In the genomic region with DNA sequence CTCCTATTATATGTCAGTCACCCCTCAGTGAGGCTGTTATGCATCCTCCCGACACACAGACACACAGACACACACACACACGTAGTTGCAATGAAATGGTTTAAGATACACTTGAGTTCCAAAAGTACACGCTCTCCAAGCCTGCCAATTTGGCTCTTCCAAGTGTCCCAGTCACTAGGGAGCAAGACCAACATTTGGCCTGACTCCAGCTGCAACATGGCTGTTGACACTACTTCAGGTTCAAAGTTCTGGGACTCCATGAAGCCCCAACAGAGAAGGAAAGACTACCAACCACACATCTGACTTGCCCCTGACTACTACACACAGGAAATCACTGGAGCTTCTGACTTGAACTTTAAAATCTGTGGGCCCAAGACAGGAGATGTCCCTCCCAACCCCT, we compare ENCODE assay signal across 28 cellular contexts.
"Had no signal": no experiment of that assay in that cellular context is flagged by ENCODE, and none has a peak within 500 bp of the region (broad histone marks: within the 10 kb centered on the region; RNA-seq: fewer than 3 reads in every experiment).

No MANE protein-coding gene starts in this region.

- DNase-seq: stimulated activated CD4-positive, alpha-beta T cell treated with anti-CD3 and anti-CD28 coated beads, Interleukin-2, amount 100 ng/mL, for 48 hours; stimulated activated CD4-positive, alpha-beta T cell treated with anti-CD3 and anti-CD28 coated beads, Interleukin-4, amount 100 ng/mL, for 1 hour; stimulated activated CD4-positive, alpha-beta T cell treated with anti-CD3 and anti-CD28 coated beads, Interleukin-4, amount 100 ng/mL, for 24 hours; stimulated activated CD4-positive, alpha-beta T cell treated with anti-CD3 and anti-CD28 coated beads, Interleukin-4, amount 100 ng/mL, for 4 hours; stimulated activated CD8-positive, alpha-beta memory T cell treated with anti-CD3 and anti-CD28 coated beads, Interleukin-4, amount 100 ng/mL, for 48 hours; stimulated activated naive B cell treated with anti-CD40 and anti-IgM and Interleukin-4, amounts not matched to agents 10 μg/mL and 1 μg/mL and 100 μg/mL, for 72 hours; stimulated activated naive CD4-positive, alpha-beta T cell; stimulated activated naive CD4-positive, alpha-beta T cell treated with Interleukin-2 at 50 U/mL for 16 hours; stimulated activated naive CD8-positive, alpha-beta T cell treated with anti-CD3 and anti-CD28 coated beads, Interleukin-15, amount 100 ng/mL, for 72 hours; stimulated activated naive CD8-positive, alpha-beta T cell treated with anti-CD3 and anti-CD28 coated beads, Interleukin-15, Interleukin-2, amounts not matched to agents 100 U/mL and 50 U/mL, for 24 hours; stomach; testis; thyroid gland; tibial artery; transverse colon; trophoblast cell; upper lobe of left lung; upper lobe of right lung; uterus had no signal

- H3K36me3 ChIP-seq: stomach, suprapubic skin, thoracic aorta, thyroid gland, tibial artery, tibial nerve, transverse colon, upper lobe of left lung, upper lobe of right lung, uterus, vagina had no signal

- H3K4me1 ChIP-seq: stomach, suprapubic skin, testis, thyroid gland, tibial artery, tibial nerve, transverse colon, upper lobe of left lung, upper lobe of right lung, uterus, vagina had no signal

- ATAC-seq: stimulated activated effector memory CD8-positive, alpha-beta T cell treated with anti-CD3 and anti-CD28 coated beads, Interleukin-12 subunit alpha, Interleukin-12 subunit beta, amount 100 ng/mL, for 72 hours; stimulated activated memory B cell treated with anti-CD40 and anti-IgM and Interleukin-4, amounts not matched to agents 10 μg/mL and 1 μg/mL and 100 μg/mL, for 72 hours; stimulated activated naive B cell treated with anti-CD40 and anti-IgM and Interleukin-4, amounts not matched to agents 10 μg/mL and 1 μg/mL and 100 μg/mL, for 72 hours; stimulated activated naive CD8-positive, alpha-beta T cell treated with anti-CD3 and anti-CD28 coated beads, Interleukin-15, amount 100 ng/mL, for 72 hours; stimulated activated naive CD8-positive, alpha-beta T cell treated with anti-CD3 and anti-CD28 coated beads, Interleukin-15, Interleukin-2, amounts not matched to agents 100 U/mL and 50 U/mL, for 24 hours; upper lobe of right lung had no signal

- H3K36me3 Mint-ChIP-seq: stimulated activated effector memory CD8-positive, alpha-beta T cell treated with anti-CD3 and anti-CD28 coated beads, Interleukin-12 subunit alpha, Interleukin-12 subunit beta, amount 100 ng/mL, for 72 hours; stimulated activated memory B cell treated with anti-CD40 and anti-IgM and Interleukin-4, amounts not matched to agents 10 μg/mL and 1 μg/mL and 100 μg/mL, for 72 hours; stimulated activated naive B cell treated with anti-CD40 and anti-IgM and Interleukin-4, amounts not matched to agents 10 μg/mL and 1 μg/mL and 100 μg/mL, for 72 hours; type B pancreatic cell had no signal

- H3K27ac Mint-ChIP-seq: stimulated activated effector memory CD8-positive, alpha-beta T cell treated with anti-CD3 and anti-CD28 coated beads, Interleukin-12 subunit alpha, Interleukin-12 subunit beta, amount 100 ng/mL, for 72 hours; stimulated activated memory B cell treated with anti-CD40 and anti-IgM and Interleukin-4, amounts not matched to agents 10 μg/mL and 1 μg/mL and 100 μg/mL, for 72 hours; stimulated activated naive B cell treated with anti-CD40 and anti-IgM and Interleukin-4, amounts not matched to agents 10 μg/mL and 1 μg/mL and 100 μg/mL, for 72 hours; stimulated activated naive CD8-positive, alpha-beta T cell treated with anti-CD3 and anti-CD28 coated beads, Interleukin-15, amount 100 ng/mL, for 72 hours; stimulated activated naive CD8-positive, alpha-beta T cell treated with anti-CD3 and anti-CD28 coated beads, Interleukin-15, Interleukin-2, amounts not matched to agents 100 ng/mL and 50 ng/mL, for 24 hours; type B pancreatic cell had no signal

- H3K9me3 ChIP-seq: suprapubic skin, testis, thoracic aorta, thyroid gland, tibial artery, transverse colon, upper lobe of left lung, uterus, vagina had no signal

- H3K4me3 Mint-ChIP-seq: stimulated activated effector memory CD8-positive, alpha-beta T cell treated with anti-CD3 and anti-CD28 coated beads, Interleukin-12 subunit alpha, Interleukin-12 subunit beta, amount 100 ng/mL, for 72 hours; stimulated activated memory B cell treated with anti-CD40 and anti-IgM and Interleukin-4, amounts not matched to agents 10 μg/mL and 1 μg/mL and 100 μg/mL, for 72 hours; stimulated activated naive B cell treated with anti-CD40 and anti-IgM and Interleukin-4, amounts not matched to agents 10 μg/mL and 1 μg/mL and 100 μg/mL, for 72 hours; stimulated activated naive CD8-positive, alpha-beta T cell treated with anti-CD3 and anti-CD28 coated beads, Interleukin-15, amount 100 ng/mL, for 72 hours; stimulated activated naive CD8-positive, alpha-beta T cell treated with anti-CD3 and anti-CD28 coated beads, Interleukin-15, Interleukin-2, amounts not matched to agents 100 ng/mL and 50 ng/mL, for 24 hours; type B pancreatic cell had no signal

- H3K4me1 Mint-ChIP-seq: stimulated activated effector memory CD8-positive, alpha-beta T cell treated with anti-CD3 and anti-CD28 coated beads, Interleukin-12 subunit alpha, Interleukin-12 subunit beta, amount 100 ng/mL, for 72 hours; stimulated activated memory B cell treated with anti-CD40 and anti-IgM and Interleukin-4, amounts not matched to agents 10 μg/mL and 1 μg/mL and 100 μg/mL, for 72 hours; stimulated activated naive B cell treated with anti-CD40 and anti-IgM and Interleukin-4, amounts not matched to agents 10 μg/mL and 1 μg/mL and 100 μg/mL, for 72 hours; stimulated activated naive CD8-positive, alpha-beta T cell treated with anti-CD3 and anti-CD28 coated beads, Interleukin-15, amount 100 ng/mL, for 72 hours had no signal

- H3K27ac ChIP-seq: stomach, suprapubic skin, testis, thoracic aorta, thyroid gland, tibial artery, tibial nerve, transverse colon, upper lobe of left lung, upper lobe of right lung, uterus, vagina had no signal

- H3K4me3 ChIP-seq: stomach, suprapubic skin, testis, thoracic aorta, thyroid gland, tibial artery, tibial nerve, transverse colon, upper lobe of left lung, upper lobe of right lung, uterus, vagina had no signal

- H3K9me3 Mint-ChIP-seq: stimulated activated naive CD8-positive, alpha-beta T cell treated with anti-CD3 and anti-CD28 coated beads, Interleukin-15, Interleukin-2, amounts not matched to agents 100 ng/mL and 50 ng/mL, for 24 hours; type B pancreatic cell had no signal

- H3K27me3 ChIP-seq: stomach, testis, thyroid gland, tibial artery, tibial nerve, transverse colon, upper lobe of left lung, upper lobe of right lung, uterus, vagina had no signal

- FAIRE-seq: urothelium cell line had no signal
